26 cellular contexts compared by ENCODE assay signal in genomic region chr2:146305164-146305563, GRCh38.
"Had no signal": no experiment of that assay in that cellular context is flagged by ENCODE, and none has a peak within 500 bp of the region (broad histone marks: within the 10 kb centered on the region; RNA-seq: fewer than 3 reads in every experiment).

No MANE protein-coding gene starts in this region.

- ATAC-seq: mucosa of descending colon; naive thymus-derived CD4-positive, alpha-beta T cell; natural killer cell treated with Interleukin-12 subunit alpha and Interleukin-12 subunit beta and Interleukin-15 and Interleukin-18, amount 100 ng/mL, for 72 hours; pancreas; right cardiac atrium; sciatic nerve; stimulated activated naive B cell treated with anti-CD40 and anti-IgM and Interleukin-4, amounts not matched to agents 10 μg/mL and 1 μg/mL and 100 μg/mL, for 72 hours; stimulated activated naive CD8-positive, alpha-beta T cell treated with anti-CD3 and anti-CD28 coated beads, Interleukin-15, Interleukin-2, amounts not matched to agents 100 U/mL and 50 U/mL, for 24 hours; upper lobe of right lung had no signal

- H3K27ac ChIP-seq: left ventricle myocardium inferior, pancreas, prostate gland, skin epidermis, stomach, testis, thyroid gland, transverse colon, upper lobe of right lung had no signal

- H3K27ac Mint-ChIP-seq: naive thymus-derived CD4-positive, alpha-beta T cell; natural killer cell treated with Interleukin-12 subunit alpha and Interleukin-12 subunit beta and Interleukin-15 and Interleukin-18, amount 100 ng/mL, for 72 hours; stimulated activated naive B cell treated with anti-CD40 and anti-IgM and Interleukin-4, amounts not matched to agents 10 μg/mL and 1 μg/mL and 100 μg/mL, for 72 hours had no signal

- H3K4me1 Mint-ChIP-seq: naive thymus-derived CD4-positive, alpha-beta T cell; stimulated activated naive B cell treated with anti-CD40 and anti-IgM and Interleukin-4, amounts not matched to agents 10 μg/mL and 1 μg/mL and 100 μg/mL, for 72 hours had no signal

- H3K4me3 Mint-ChIP-seq: naive thymus-derived CD4-positive, alpha-beta T cell; natural killer cell treated with Interleukin-12 subunit alpha and Interleukin-12 subunit beta and Interleukin-15 and Interleukin-18, amount 100 ng/mL, for 72 hours; stimulated activated naive B cell treated with anti-CD40 and anti-IgM and Interleukin-4, amounts not matched to agents 10 μg/mL and 1 μg/mL and 100 μg/mL, for 72 hours had no signal

- H3K36me3 Mint-ChIP-seq: naive thymus-derived CD4-positive, alpha-beta T cell; stimulated activated naive B cell treated with anti-CD40 and anti-IgM and Interleukin-4, amounts not matched to agents 10 μg/mL and 1 μg/mL and 100 μg/mL, for 72 hours had no signal

- H3K4me1 ChIP-seq: left ventricle myocardium inferior, pancreas, prostate gland, stomach, testis, thyroid gland, transverse colon, upper lobe of right lung had no signal

- DNase-seq: hippocampal formation; islet precursor cell; left ventricle myocardium inferior; midbrain; mucosa of descending colon; naive thymus-derived CD4-positive, alpha-beta T cell; pancreas; posterior cingulate gyrus; retina; right cardiac atrium; stimulated activated CD4-positive, alpha-beta T cell treated with anti-CD3 and anti-CD28 coated beads, Interleukin-12 subunit alpha, Interleukin-12 subunit beta, amount 100 ng/mL, for 4 hours; stimulated activated CD4-positive, alpha-beta T cell treated with anti-CD3 and anti-CD28 coated beads, Interleukin-15, amount 100 ng/mL, for 24 hours; stimulated activated CD4-positive, alpha-beta T cell treated with anti-CD3 and anti-CD28 coated beads, Interleukin-2, amount 100 ng/mL, for 24 hours; stimulated activated CD4-positive, alpha-beta T cell treated with anti-CD3 and anti-CD28 coated beads, Interleukin-4, amount 100 ng/mL, for 1 hour; stimulated activated naive B cell treated with anti-CD40 and anti-IgM and Interleukin-4, amounts not matched to agents 10 μg/mL and 1 μg/mL and 100 μg/mL, for 72 hours; stimulated activated naive CD8-positive, alpha-beta T cell treated with anti-CD3 and anti-CD28 coated beads, Interleukin-15, Interleukin-2, amounts not matched to agents 100 U/mL and 50 U/mL, for 24 hours; stomach; testis; thyroid gland; transverse colon; upper lobe of right lung had no signal

- H3K9me3 ChIP-seq: mucosa of descending colon, pancreas, prostate gland, testis, thyroid gland, upper lobe of right lung had no signal

- H3K27me3 ChIP-seq: pancreas, stomach, testis, thyroid gland, transverse colon, upper lobe of right lung had no signal

- H3K4me3 ChIP-seq: left ventricle myocardium inferior, lung, mucosa of descending colon, pancreas, prostate gland, skin epidermis, stomach, testis, thyroid gland, transverse colon, upper lobe of right lung had no signal

- H3K36me3 ChIP-seq: left ventricle myocardium inferior, pancreas, prostate gland, stomach, thyroid gland, transverse colon, upper lobe of right lung had no signal

- H3K27me3 Mint-ChIP-seq: naive thymus-derived CD4-positive, alpha-beta T cell; natural killer cell treated with Interleukin-12 subunit alpha and Interleukin-12 subunit beta and Interleukin-15 and Interleukin-18, amount 100 ng/mL, for 72 hours; stimulated activated naive B cell treated with anti-CD40 and anti-IgM and Interleukin-4, amounts not matched to agents 10 μg/mL and 1 μg/mL and 100 μg/mL, for 72 hours had no signal
